Comparison of ENCODE assay signal across 9 cellular contexts in genomic region chr22:40709752-40710413, GRCh38. TPM values are rescaled to one million over a fixed set of nuclear protein-coding genes. Genes with fewer than 3 reads are reported as not detected.
DNase-seq lines count a peak whose midpoint lies in the region; ATAC-seq and TF ChIP-seq lines count a peak whose summit lies in the region.
"Had no signal": no experiment of that assay in that cellular context is flagged by ENCODE, and none has a peak within 500 bp of the region (broad histone marks: within the 10 kb centered on the region; RNA-seq: fewer than 3 reads in every experiment).

No MANE protein-coding gene starts in this region.

- intact Hi-C loops in head of caudate nucleus (cut with DNase I): no loop called here

- peak; percentile 25 for TF ChIP-seq POLR2A in erythroblast (IDR thresholded peaks at IDR 0.05; ENCODE audit: low read length)

- DNase-seq in AG20443 (ENCODE audit: low spot score): peak; percentile 56
- peak; percentile 43 for DNase-seq in NCI-H2171 (lab: John Stamatoyannopoulos, UW)
- peak; percentile 59 to 66 for DNase-seq in erythroblast (lab: John Stamatoyannopoulos, UW)
- peak; percentile 45 for DNase-seq in mucosa of gallbladder (ENCODE audit: low spot score)
- no peak for DNase-seq in head of caudate nucleus
- no peak for DNase-seq in nucleus accumbens (lab: John Stamatoyannopoulos, UW)
- DNase-seq in activated naive CD4-positive, alpha-beta T cell treated with Interleukin-2 at 50 U/mL for 16 hours: no peak
- DNase-seq: NCI-H2081 treated with DMSO at 0.1 percent for 48 hours had no signal

- ATAC-seq in GM19324 (IDR thresholded peaks at IDR 0.05; ENCODE audit: low FRiP score, unreplicated experiment): no peak

RNA-seq across cellular contexts. Expression of gene MCHR1, which starts 30.6 kb away (rescaled TPM):
- 0.23 TPM for total RNA-seq in mucosa of gallbladder

Comparison
In these comparisons a context has a peak if more than half of its experiments do, and no peak if none do; other contexts are left out.
1. DNase-seq: peak in AG20443 (single experiment), NCI-H2171 (single experiment), erythroblast (2 of 2) and mucosa of gallbladder (single experiment); none in head of caudate nucleus (0 of 42), nucleus accumbens (0 of 56) and activated naive CD4-positive, alpha-beta T cell treated with Interleukin-2 at 50 U/mL for 16 hours (single experiment).